In genomic region chr15:37016287-37016686, GRCh38 we compare ENCODE assay signal across 1 cellular context.
TF ChIP-seq lines count a peak whose summit lies in the region.

No MANE protein-coding gene starts in this region.

TF ChIP-seq in GM23338, 12 proteins besides CTCF, POLR2A, EP300 and RAD21 (continued from another document):
- no peak for TF ChIP-seq ZNF462 (CRISPR knock-in tag; IDR thresholded peaks at IDR 0.05)
- no peak for TF ChIP-seq POLR2AphosphoS5 (IDR thresholded peaks at IDR 0.05; ENCODE audit: low read depth)
- TF ChIP-seq EZH2 (IDR thresholded peaks at IDR 0.05; ENCODE audit: low read depth, unreplicated experiment): no peak
- no peak for TF ChIP-seq NANOG (IDR thresholded peaks at IDR 0.05; ENCODE audit: borderline replicate concordance)
- no peak for TF ChIP-seq EZH2phosphoT487 (IDR thresholded peaks at IDR 0.05; ENCODE audit: unreplicated experiment)
TF ChIP-seq in GM23338: peak in this region for 0.
